Comparison of ENCODE assay signal across 12 cellular contexts in the genomic region with DNA sequence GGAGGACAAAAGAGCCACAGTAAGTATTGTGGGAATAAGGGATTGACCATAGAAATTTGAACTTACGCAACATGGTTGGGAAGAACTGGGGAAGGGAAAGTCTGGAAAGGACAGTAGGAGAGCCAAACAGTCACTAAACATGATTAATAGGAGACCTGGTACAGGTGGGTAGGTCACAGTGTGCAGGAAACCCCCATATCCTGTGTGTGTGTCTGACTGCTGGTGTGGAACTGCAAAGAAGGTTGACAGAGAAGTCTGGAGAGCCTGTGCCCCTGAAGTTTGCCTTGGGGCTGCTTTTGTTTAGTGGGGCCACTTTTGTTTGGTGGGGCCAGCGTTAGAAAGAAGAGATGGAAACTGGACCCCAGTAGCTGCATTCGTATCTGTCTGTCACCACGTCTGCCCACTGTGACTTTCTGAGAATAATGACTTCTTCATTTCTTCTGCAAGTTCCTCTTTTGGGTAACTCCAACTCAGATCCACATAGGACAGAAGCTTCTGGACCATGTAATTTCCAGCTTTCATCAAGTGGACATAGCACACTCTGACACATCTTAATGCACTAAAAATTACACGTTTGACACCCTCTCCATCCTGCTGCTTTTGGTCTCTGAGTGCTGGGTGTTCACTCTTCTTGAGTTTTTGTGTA.
DNase-seq lines count a peak whose midpoint lies in the region; ATAC-seq and TF ChIP-seq lines count a peak whose summit lies in the region.
"Had no signal": no experiment of that assay in that cellular context is flagged by ENCODE, and none has a peak within 500 bp of the region (broad histone marks: within the 10 kb centered on the region; RNA-seq: fewer than 3 reads in every experiment).

No MANE protein-coding gene starts in this region.

- H3K4me1 Mint-ChIP-seq in CD4-positive, alpha-beta T cell (ENCODE audit: low read depth) = no peaks in the 10 kb centered on the region
- H3K4me1 Mint-ChIP-seq: activated T-helper 17 cell treated with anti-CD3 and anti-CD28 coated beads, Interleukin-2, amount 50 U/mL, for 72 hours had no signal

- in situ Hi-C loops in G401 (cut with HindIII; ENCODE audit: low sequenced_read_pairs) = no loop called here

- H3K9me3 ChIP-seq in CD4-positive, alpha-beta T cell (ENCODE audit: control insufficient read depth, low read length) = no peaks in the 10 kb centered on the region
- H3K9me3 ChIP-seq: BE2C had no signal

- POLR2A ChIA-PET in GM10248 (lab: Yijun Ruan, JAX) = no interaction called here
- POLR2A ChIA-PET in CD4-positive, alpha-beta T cell (lab: Charles Lee) = no interaction called here

- H3K4me3 Mint-ChIP-seq in CD4-positive, alpha-beta T cell = no peak overlapping the region
- H3K4me3 Mint-ChIP-seq: activated T-helper 17 cell treated with anti-CD3 and anti-CD28 coated beads, Interleukin-2, amount 50 U/mL, for 72 hours had no signal

- DNase-seq in GM10248 (ENCODE audit: extremely low spot score) (peak; percentile 22), SKM-1 treated with dmso at 0.1 percent for 144 hours (lab: John Stamatoyannopoulos, UW; ENCODE audit: unreplicated experiment) (peak; percentile 58), G401 (ENCODE audit: low spot score) (no peak), SHP77 (lab: John Stamatoyannopoulos, UW) (no peak), head of caudate nucleus (no peak)
- DNase-seq in CD4-positive, alpha-beta T cell = no peak
- DNase-seq: BE2C; stimulated activated naive CD4-positive, alpha-beta T cell had no signal

- no peak overlapping the region for H3K27ac Mint-ChIP-seq in CD4-positive, alpha-beta T cell
- H3K27ac Mint-ChIP-seq: activated T-helper 17 cell treated with anti-CD3 and anti-CD28 coated beads, Interleukin-2, amount 50 U/mL, for 72 hours had no signal

- H3K9me3 Mint-ChIP-seq in CD4-positive, alpha-beta T cell = no peaks in the 10 kb centered on the region
- H3K9me3 Mint-ChIP-seq: activated T-helper 17 cell treated with anti-CD3 and anti-CD28 coated beads, Interleukin-2, amount 50 U/mL, for 72 hours had no signal

- peaks cover 14% of the 10 kb centered on the region for H3K27me3 Mint-ChIP-seq in CD4-positive, alpha-beta T cell
- H3K27me3 Mint-ChIP-seq: IgD-negative memory B cell had no signal

- intact Hi-C loops in head of caudate nucleus (cut with DNase I) = no loop called here
- intact Hi-C loops in CD4-positive, alpha-beta T cell (cut with DNase I, micrococcal nuclease) = no loop called here

- no peaks in the 10 kb centered on the region for H3K36me3 Mint-ChIP-seq in CD4-positive, alpha-beta T cell (ENCODE audit: low read depth)
- H3K36me3 Mint-ChIP-seq: IgD-negative memory B cell had no signal

- CTCF ChIA-PET in GM10248 (lab: Yijun Ruan, JAX) = interaction anchor here (1.7 to 19.4 kb wide), 2 partner anchors 18 to 22 kb away, joined by 9 to 349 read pairs; no protein-coding TSS in a partner anchor
- CTCF ChIA-PET in CD4-positive, alpha-beta T cell (lab: Charles Lee) = no interaction called here

- peaks cover 11% of the 10 kb centered on the region for H3K27me3 ChIP-seq in CD4-positive, alpha-beta T cell (ENCODE audit: control insufficient read depth, insufficient read depth, low read length)
- H3K27me3 ChIP-seq: BE2C had no signal

- H3K27ac ChIP-seq in CD4-positive, alpha-beta T cell (ENCODE audit: low read depth, low read length) = no peak overlapping the region

- no peak for TF ChIP-seq CTCF in GM10248 (IDR thresholded peaks at IDR 0.05; ENCODE audit: control extremely low read depth, extremely low read depth, low read depth, missing control alignments)
- no peak for TF ChIP-seq CTCF in CD4-positive, alpha-beta T cell (IDR thresholded peaks at IDR 0.05)

- peak; percentile 72 for ATAC-seq in GM19463 (IDR thresholded peaks at IDR 0.05; ENCODE audit: unreplicated experiment)
- ATAC-seq in HG03064 (IDR thresholded peaks at IDR 0.05; ENCODE audit: low read depth, unreplicated experiment) = peak; percentile 83
- no peak for ATAC-seq in CD4-positive, alpha-beta T cell (ENCODE audit: poor library complexity)
- ATAC-seq: activated T-helper 17 cell treated with anti-CD3 and anti-CD28 coated beads, Interleukin-2, amount 50 U/mL, for 72 hours had no signal

Comparison
In these comparisons a context has a peak if more than half of its experiments do, and no peak if none do; other contexts are left out.
1. DNase-seq: peak in GM10248 (single experiment) and SKM-1 treated with dmso at 0.1 percent for 144 hours (single experiment); none in G401 (single experiment), SHP77 (0 of 2), head of caudate nucleus (0 of 42) and CD4-positive, alpha-beta T cell (0 of 10).